In genomic region chr12:80936353-80936641, GRCh38 we compare ENCODE assay signal across 1 cellular context.
TF ChIP-seq lines count a peak whose summit lies in the region.

No MANE protein-coding gene starts in this region.

TF ChIP-seq in IMR-90, 13 proteins besides CTCF, POLR2A, EP300 and RAD21 (continued from another document):
- TF ChIP-seq RFX5 (IDR thresholded peaks at IDR 0.05; ENCODE audit: low read depth, low read length) (no peak), NFE2L2 (IDR thresholded peaks at IDR 0.05; ENCODE audit: low read depth, low read length) (no peak), FOS (IDR thresholded peaks at IDR 0.05; ENCODE audit: low read depth, low read length) (no peak), ELK1 (IDR thresholded peaks at IDR 0.05; ENCODE audit: borderline replicate concordance, low read depth, low read length) (no peak), CHD1 (IDR thresholded peaks at IDR 0.05; ENCODE audit: low read depth, low read length) (no peak), CEBPB (IDR thresholded peaks at IDR 0.05; ENCODE audit: low read depth, low read length) (no peak)
- TF ChIP-seq, protein P1, sequence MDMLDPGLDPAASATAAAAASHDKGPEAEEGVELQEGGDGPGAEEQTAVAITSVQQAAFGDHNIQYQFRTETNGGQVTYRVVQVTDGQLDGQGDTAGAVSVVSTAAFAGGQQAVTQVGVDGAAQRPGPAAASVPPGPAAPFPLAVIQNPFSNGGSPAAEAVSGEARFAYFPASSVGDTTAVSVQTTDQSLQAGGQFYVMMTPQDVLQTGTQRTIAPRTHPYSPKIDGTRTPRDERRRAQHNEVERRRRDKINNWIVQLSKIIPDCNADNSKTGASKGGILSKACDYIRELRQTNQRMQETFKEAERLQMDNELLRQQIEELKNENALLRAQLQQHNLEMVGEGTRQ (IDR thresholded peaks at IDR 0.05; ENCODE audit: low read depth, low read length), result no peak
TF ChIP-seq in IMR-90: peak in this region for 0.
